ENCODE assay signal across 8 cellular contexts in genomic region chr6:110179406-110180227, GRCh38. TPM values are rescaled to one million over a fixed set of nuclear protein-coding genes. Genes with fewer than 3 reads are reported as not detected.
A peak's percentile ranks its signal among the peaks of the same experiment; 100 is the strongest.
DNase-seq lines count a peak whose midpoint lies in the region; ATAC-seq and TF ChIP-seq lines count a peak whose summit lies in the region.

WASF1 (minus strand) TSS chr6:110179670; CDS start chr6:110127601, 52,069 bp downstream.

- peaks cover 14% of the 10 kb centered on the region for H4K20me1 ChIP-seq in GM23338 (replicated peaks; ENCODE audit: insufficient read depth)
- H4K20me1 ChIP-seq in fibroblast of lung (ENCODE audit: control insufficient read depth, extremely low read depth, insufficient read depth, low read length): peaks cover 2% of the 10 kb centered on the region

- H3K27me3 ChIP-seq in GM23338 (ENCODE audit: insufficient read depth) (no peaks in the 10 kb centered on the region), fibroblast of lung (ENCODE audit: control insufficient read depth, insufficient read depth, low read length) (no peaks in the 10 kb centered on the region)

- no peaks in the 10 kb centered on the region for H3K36me3 ChIP-seq in GM23338 (ENCODE audit: insufficient read depth)
- no peaks in the 10 kb centered on the region for H3K36me3 ChIP-seq in fibroblast of lung (ENCODE audit: control insufficient read depth, insufficient read depth, low read length)

- H3K27ac ChIP-seq in GM23338 (ENCODE audit: low read depth) (peak within 1 kb of the TSS; percentile 92; the same call in 1 of the 2 replicates), fibroblast of lung (ENCODE audit: insufficient read depth, low read length) (peak within 1 kb of the TSS; percentile 97)

- DNase-seq in DMS79 (lab: John Stamatoyannopoulos, UW): peak; percentile 93
- peak; percentile 97 for DNase-seq in GM23338 (ENCODE audit: low spot score)
- peak; percentile 97 for DNase-seq in Kasumi-1 (lab: John Stamatoyannopoulos, UW)
- DNase-seq in RKO (ENCODE audit: low spot score): peak; percentile 95
- DNase-seq in activated T-helper 1 cell treated with anti-CD3 and anti-CD28 coated beads, Interleukin-2, amount 50 U/mL, for 16 hours (ENCODE audit: low read depth in 1 of 2, low spot score in 1 of 2): peak; percentile 76 to 85
- peak; percentile 98 for DNase-seq in fibroblast of lung (ENCODE audit: low read depth in 2 of 2)
- DNase-seq in naive B cell: peak; percentile 92
- DNase-seq in stimulated activated effector memory CD8-positive, alpha-beta T cell treated with anti-CD3 and anti-CD28 coated beads, Interleukin-12 subunit alpha, Interleukin-12 subunit beta, amount 100 ng/mL, for 72 hours (ENCODE audit: low spot score in 2 of 2): peak; percentile 86 to 93

- no peak for TF ChIP-seq CTCF in GM23338 (conservative IDR thresholded peaks at IDR 0.05; ENCODE audit: low read depth in 2 of 2)
- TF ChIP-seq CTCF in fibroblast of lung (conservative IDR thresholded peaks at IDR 0.05 in 1 of 2, IDR thresholded peaks at IDR 0.05 in 1 of 2; ENCODE audit: low read depth in 1 of 2, low read length in 2 of 2): no peak

- H3K4me2 ChIP-seq in GM23338: peak within 1 kb of the TSS; percentile 91
- H3K4me2 ChIP-seq in fibroblast of lung (ENCODE audit: extremely low read depth, insufficient read depth, low read length): peak within 1 kb of the TSS; percentile 91

- H3K4me3 ChIP-seq in GM23338 (peak within 1 kb of the TSS; percentile 74), fibroblast of lung (replicated peaks in 1 of 4; ENCODE audit: control extremely low read depth in 1 of 4, insufficient read depth in 1 of 4, low read depth in 3 of 4, low read length in 4 of 4) (peak within 1 kb of the TSS; percentile 88 to 97 (median 92))

- ATAC-seq in GM23338 (peak; percentile 83), naive B cell (ENCODE audit: low read depth in 2 of 2) (peak; percentile 76 to 78)
- ATAC-seq in stimulated activated effector memory CD8-positive, alpha-beta T cell treated with anti-CD3 and anti-CD28 coated beads, Interleukin-12 subunit alpha, Interleukin-12 subunit beta, amount 100 ng/mL, for 72 hours: peak; percentile 94

- H3K27me3 Mint-ChIP-seq in GM23338 (ENCODE audit: insufficient read depth, low read depth, poor library complexity) (peaks cover 7% of the 10 kb centered on the region), naive B cell (no peaks in the 10 kb centered on the region)

- H3K4me3 Mint-ChIP-seq in GM23338: peak within 1 kb of the TSS; percentile 83; the same call in 2 of the 3 replicates
- peak within 1 kb of the TSS in 6 of 8 donors; percentile 84 to 96 (median 91) for H3K4me3 Mint-ChIP-seq in naive B cell
- no peak within 1 kb of the TSS for H3K4me3 Mint-ChIP-seq in stimulated activated effector memory CD8-positive, alpha-beta T cell treated with anti-CD3 and anti-CD28 coated beads, Interleukin-12 subunit alpha, Interleukin-12 subunit beta, amount 100 ng/mL, for 72 hours

- H3K4me1 ChIP-seq in GM23338 (ENCODE audit: insufficient read depth): peaks cover 12% of the 10 kb centered on the region; the same call in 1 of the 2 replicates
- H3K4me1 ChIP-seq in fibroblast of lung (ENCODE audit: control insufficient read depth, extremely low read depth, insufficient read depth, low read length): peaks cover 9% of the 10 kb centered on the region

- no peaks in the 10 kb centered on the region for H3K9me2 ChIP-seq in GM23338 (ENCODE audit: insufficient read depth)

- H3K9me3 Mint-ChIP-seq in GM23338 (no peaks in the 10 kb centered on the region), naive B cell (no peaks in the 10 kb centered on the region)
- no peaks in the 10 kb centered on the region for H3K9me3 Mint-ChIP-seq in stimulated activated effector memory CD8-positive, alpha-beta T cell treated with anti-CD3 and anti-CD28 coated beads, Interleukin-12 subunit alpha, Interleukin-12 subunit beta, amount 100 ng/mL, for 72 hours

- no peaks in the 10 kb centered on the region for H3K9me3 ChIP-seq in fibroblast of lung (ENCODE audit: control insufficient read depth, insufficient read depth, low read depth, low read length)

- H3K79me2 ChIP-seq in GM23338 (replicated peaks; ENCODE audit: insufficient read depth): peaks cover 86% of the 10 kb centered on the region
- peaks cover 58% of the 10 kb centered on the region for H3K79me2 ChIP-seq in fibroblast of lung (ENCODE audit: control insufficient read depth, insufficient read depth, low read length)

- peak within 1 kb of the TSS; percentile 94 for H3K9ac ChIP-seq in fibroblast of lung (ENCODE audit: insufficient read depth, low read length)

- H3K27ac Mint-ChIP-seq in GM23338: peak within 1 kb of the TSS; percentile 99
- H3K27ac Mint-ChIP-seq in naive B cell: peak within 1 kb of the TSS in 5 of 6 donors; percentile 62 to 99 (median 85)
- no peak within 1 kb of the TSS for H3K27ac Mint-ChIP-seq in stimulated activated effector memory CD8-positive, alpha-beta T cell treated with anti-CD3 and anti-CD28 coated beads, Interleukin-12 subunit alpha, Interleukin-12 subunit beta, amount 100 ng/mL, for 72 hours

- peak within 1 kb of the TSS; percentile 45; the same call in 1 of the 2 replicates for H2AFZ ChIP-seq in GM23338
- H2AFZ ChIP-seq in fibroblast of lung (ENCODE audit: low read length): peak within 1 kb of the TSS; percentile 93

- H3K36me3 Mint-ChIP-seq in GM23338 (ENCODE audit: low read depth) (no peaks in the 10 kb centered on the region), naive B cell (no peaks in the 10 kb centered on the region)
- H3K36me3 Mint-ChIP-seq in stimulated activated effector memory CD8-positive, alpha-beta T cell treated with anti-CD3 and anti-CD28 coated beads, Interleukin-12 subunit alpha, Interleukin-12 subunit beta, amount 100 ng/mL, for 72 hours: peaks cover 11% of the 10 kb centered on the region

- H3K4me1 Mint-ChIP-seq in GM23338 (peaks cover 10% of the 10 kb centered on the region), naive B cell (peaks cover 0 to 14% (median 6%) of the 10 kb centered on the region in 3 donors)
- H3K4me1 Mint-ChIP-seq in stimulated activated effector memory CD8-positive, alpha-beta T cell treated with anti-CD3 and anti-CD28 coated beads, Interleukin-12 subunit alpha, Interleukin-12 subunit beta, amount 100 ng/mL, for 72 hours: peaks cover 7% of the 10 kb centered on the region

- no peaks in the 10 kb centered on the region for H3F3A ChIP-seq in GM23338 (replicated peaks; ENCODE audit: low read depth)

TF ChIP-seq in GM23338, 12 proteins besides CTCF, POLR2A, EP300 and RAD21 (continues in another document):
- TF ChIP-seq ETS1 (IDR thresholded peaks at IDR 0.05) (peak; percentile 96), STAT1 (IDR thresholded peaks at IDR 0.05; ENCODE audit: unreplicated experiment) (no peak), CREB1 (CRISPR knock-in tag; IDR thresholded peaks at IDR 0.05; ENCODE audit: low read depth) (0 out of 2 replicates have a peak, but pooled peaks have one; percentile 6)

RNA-seq across cellular contexts. Expression of gene WASF1, which starts in this region (rescaled TPM):
- 25.3 and 30.5 TPM in 2 replicates for total RNA-seq in GM23338 (2014; rRNA removed; shearing (Covaris generic))
- polyA plus RNA-seq in GM23338 (2016; fragmentation: Nextera tagmentation; extraction: Ambion mirVana) (27.4 and 28.1 TPM in 2 replicates), fibroblast of lung (28.2 and 37.7 TPM in 2 replicates), naive B cell (ENCODE audit: low read depth in 6 of 6) (10 to 100 TPM in 3 of 6 donors, 1 to 10 TPM in 3; 6.9 to 21.6 (median 11.2) TPM)
- 8.5 and 13.2 TPM in 2 replicates for total RNA-seq in fibroblast of lung
- 13.9 and 19.0 TPM in 2 replicates for polyA plus RNA-seq in fibroblast of lung (2012)
- 11.6 and 20.0 TPM in 2 replicates for polyA minus RNA-seq in fibroblast of lung (ENCODE audit: low replicate concordance)

Comparison
In these comparisons a context has a peak if more than half of its experiments do, and no peak if none do; other contexts are left out.
1. Peak in every context shown above with its lines: DNase-seq, ATAC-seq, H3K4me3 ChIP-seq and H3K27ac ChIP-seq.